In genomic region chr6:124203812-124204167, GRCh38 we compare ENCODE assay signal across 27 cellular contexts.
DNase-seq lines count a peak whose midpoint lies in the region; ATAC-seq and TF ChIP-seq lines count a peak whose summit lies in the region.
"Had no signal": no experiment of that assay in that cellular context is flagged by ENCODE, and none has a peak within 500 bp of the region (broad histone marks: within the 10 kb centered on the region; RNA-seq: fewer than 3 reads in every experiment).

No MANE protein-coding gene starts in this region.

- no peaks in the 10 kb centered on the region for H3K27me3 Mint-ChIP-seq in osteocyte (ENCODE audit: unreplicated experiment)

- no peak overlapping the region for H3K4me3 Mint-ChIP-seq in osteocyte (ENCODE audit: unreplicated experiment)
- H3K4me3 Mint-ChIP-seq: nephron had no signal

- no peaks in the 10 kb centered on the region for H3K36me3 Mint-ChIP-seq in osteocyte (ENCODE audit: unreplicated experiment)

- H3K4me3 ChIP-seq in Panc1 (ENCODE audit: low read depth in 2 of 2, low read length in 2 of 2), result no peak overlapping the region
- H3K4me3 ChIP-seq in epithelial cell of esophagus (ENCODE audit: low read length), result no peak overlapping the region
- H3K4me3 ChIP-seq: dorsolateral prefrontal cortex, GM23248, ovary, testis had no signal

- POLR2A ChIA-PET in Panc1 (lab: Charles Lee), result no interaction called here

- H3K9me3 ChIP-seq in Panc1 (ENCODE audit: control insufficient read depth, insufficient read depth, low read depth, low read length), result no peaks in the 10 kb centered on the region
- H3K9me3 ChIP-seq: ovary, testis had no signal

- H3K27ac Mint-ChIP-seq in osteocyte (ENCODE audit: unreplicated experiment), result peak overlapping the region; percentile 67
- H3K27ac Mint-ChIP-seq: nephron had no signal

- no peaks in the 10 kb centered on the region for H3K27me3 ChIP-seq in Panc1 (ENCODE audit: control insufficient read depth, insufficient read depth, low read length)
- H3K27me3 ChIP-seq: dorsolateral prefrontal cortex, ovary, testis had no signal

- peaks cover 53% of the 10 kb centered on the region for H3K4me1 Mint-ChIP-seq in osteocyte (ENCODE audit: unreplicated experiment)

- ATAC-seq in Panc1 (no peak), GM21515 (IDR thresholded peaks at IDR 0.05; ENCODE audit: unreplicated experiment) (no peak)
- ATAC-seq: left ventricle myocardium superior, right cardiac atrium, SK-N-SH treated with all-trans-retinoic acid at 6 μM for 48 hours had no signal

- peaks cover 5% of the 10 kb centered on the region for H3K9me3 Mint-ChIP-seq in osteocyte (ENCODE audit: unreplicated experiment)
- H3K9me3 Mint-ChIP-seq: nephron had no signal

- DNase-seq in G401 (ENCODE audit: low spot score) (peak; percentile 40), Panc1 (ENCODE audit: low read depth, low spot score) (no peak), epithelial cell of esophagus (ENCODE audit: low read depth) (peak; percentile 66), osteocyte (ENCODE audit: extremely low spot score, unreplicated experiment) (no peak), RKO (ENCODE audit: low spot score) (no peak), germinal center (ENCODE audit: low spot score) (no peak)
- DNase-seq: activated CD4-positive, alpha-beta T cell treated with anti-CD3 and anti-CD28 coated beads for 4 hours; activated naive CD4-positive, alpha-beta T cell treated with anti-CD3 and anti-CD28 coated beads, Interleukin-2, amount 50 U/mL, for 16 hours; central memory CD4-positive, alpha-beta T cell; dorsolateral prefrontal cortex; foreskin melanocyte; GM23248; hypothalamus; KBM-7; left ventricle myocardium superior; MV-4-11; NCI-H510A treated with DMSO at 0.1 percent for 48 hours; ovary; right cardiac atrium; RPMI8226; stimulated activated naive CD4-positive, alpha-beta T cell treated with Interleukin-2 at 50 U/mL for 16 hours; T-helper 2 cell; testis had no signal

- no peaks in the 10 kb centered on the region for H3K36me3 ChIP-seq in Panc1 (ENCODE audit: control insufficient read depth, insufficient read depth, low read length)
- H3K36me3 ChIP-seq: ovary had no signal

- TF ChIP-seq CTCF in Panc1 (IDR thresholded peaks at IDR 0.05) (no peak), epithelial cell of esophagus (IDR thresholded peaks at IDR 0.05; ENCODE audit: insufficient read depth, low read depth, low read length, missing control alignments) (no peak), osteocyte (IDR thresholded peaks at IDR 0.05) (no peak)

- peaks cover 10% of the 10 kb centered on the region; the same call in 1 of the 2 replicates for H3K4me1 ChIP-seq in Panc1 (ENCODE audit: control insufficient read depth, insufficient read depth, low read length)
- H3K4me1 ChIP-seq: testis had no signal

- peak overlapping the region; percentile 52; the same call in 1 of the 2 replicates for H3K27ac ChIP-seq in Panc1 (ENCODE audit: low read length)
- H3K27ac ChIP-seq: C4-2B, GM23248, ovary, testis had no signal

- CTCF ChIA-PET in Panc1 (lab: Charles Lee), result no interaction called here

- BruUV-seq in Panc1 (replicated peaks; lab: Mats Ljungman, UMichigan), result no TSS peak

- in situ Hi-C loops in G401 (cut with HindIII; ENCODE audit: low sequenced_read_pairs) (no loop called here), Panc1 (cut with HindIII; ENCODE audit: low pct_unique_long_range_greater_than_20kb, low sequenced_read_pairs) (no loop called here)

- intact Hi-C loops in Panc1 (cut with micrococcal nuclease; ENCODE audit: unreplicated experiment), result no loop called here

Comparison
In these comparisons a context has a peak if more than half of its experiments do, and no peak if none do; other contexts are left out.
1. DNase-seq: peak in G401 (single experiment) and epithelial cell of esophagus (single experiment); none in Panc1 (single experiment), osteocyte (single experiment), RKO (single experiment) and germinal center (single experiment).